In the genomic region with DNA sequence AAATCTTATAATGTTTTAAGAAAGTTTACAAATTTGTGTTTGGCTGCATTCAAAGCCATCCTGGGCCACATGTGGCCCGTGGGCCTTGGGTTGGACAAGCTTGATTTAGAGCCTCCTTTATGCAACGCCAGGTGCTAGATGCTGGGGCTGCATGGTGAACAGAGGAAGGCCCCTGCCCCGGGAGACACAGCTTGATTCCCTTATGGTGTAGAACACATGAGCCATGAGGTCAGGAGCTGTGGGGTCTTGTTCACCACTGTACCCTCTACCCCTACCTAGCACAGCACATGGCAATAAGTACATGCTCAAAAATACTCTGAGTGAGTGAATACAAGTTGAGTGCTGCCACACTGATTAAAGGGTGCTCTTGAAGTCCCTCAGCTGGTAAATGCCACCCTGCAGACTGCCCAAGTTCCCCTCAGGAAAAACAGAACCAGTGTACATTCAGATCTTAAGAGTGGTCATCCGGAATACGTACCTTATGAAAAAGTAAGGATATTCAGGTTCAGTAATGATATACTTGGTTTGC, we compare ENCODE assay signal across 1 cellular context.
TF ChIP-seq lines count a peak whose summit lies in the region.

No MANE protein-coding gene starts in this region.

TF ChIP-seq in HepG2, 621 proteins besides CTCF, POLR2A, EP300 and RAD21 (continued from another document):
- TF ChIP-seq, protein P1, sequence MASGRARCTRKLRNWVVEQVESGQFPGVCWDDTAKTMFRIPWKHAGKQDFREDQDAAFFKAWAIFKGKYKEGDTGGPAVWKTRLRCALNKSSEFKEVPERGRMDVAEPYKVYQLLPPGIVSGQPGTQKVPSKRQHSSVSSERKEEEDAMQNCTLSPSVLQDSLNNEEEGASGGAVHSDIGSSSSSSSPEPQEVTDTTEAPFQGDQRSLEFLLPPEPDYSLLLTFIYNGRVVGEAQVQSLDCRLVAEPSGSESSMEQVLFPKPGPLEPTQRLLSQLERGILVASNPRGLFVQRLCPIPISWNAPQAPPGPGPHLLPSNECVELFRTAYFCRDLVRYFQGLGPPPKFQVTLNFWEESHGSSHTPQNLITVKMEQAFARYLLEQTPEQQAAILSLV (CRISPR knock-in tag; IDR thresholded peaks at IDR 0.05; ENCODE audit: borderline replicate concordance), result no peak
- TF ChIP-seq ZNF337 (CRISPR knock-in tag; IDR thresholded peaks at IDR 0.05; ENCODE audit: borderline replicate concordance, low read depth) (no peak), NFE2 (CRISPR knock-in tag; IDR thresholded peaks at IDR 0.05) (no peak), RELA (CRISPR knock-in tag; IDR thresholded peaks at IDR 0.05) (no peak), DNMT3B (CRISPR knock-in tag; conservative IDR thresholded peaks at IDR 0.05) (no peak)
- TF ChIP-seq, protein P2, sequence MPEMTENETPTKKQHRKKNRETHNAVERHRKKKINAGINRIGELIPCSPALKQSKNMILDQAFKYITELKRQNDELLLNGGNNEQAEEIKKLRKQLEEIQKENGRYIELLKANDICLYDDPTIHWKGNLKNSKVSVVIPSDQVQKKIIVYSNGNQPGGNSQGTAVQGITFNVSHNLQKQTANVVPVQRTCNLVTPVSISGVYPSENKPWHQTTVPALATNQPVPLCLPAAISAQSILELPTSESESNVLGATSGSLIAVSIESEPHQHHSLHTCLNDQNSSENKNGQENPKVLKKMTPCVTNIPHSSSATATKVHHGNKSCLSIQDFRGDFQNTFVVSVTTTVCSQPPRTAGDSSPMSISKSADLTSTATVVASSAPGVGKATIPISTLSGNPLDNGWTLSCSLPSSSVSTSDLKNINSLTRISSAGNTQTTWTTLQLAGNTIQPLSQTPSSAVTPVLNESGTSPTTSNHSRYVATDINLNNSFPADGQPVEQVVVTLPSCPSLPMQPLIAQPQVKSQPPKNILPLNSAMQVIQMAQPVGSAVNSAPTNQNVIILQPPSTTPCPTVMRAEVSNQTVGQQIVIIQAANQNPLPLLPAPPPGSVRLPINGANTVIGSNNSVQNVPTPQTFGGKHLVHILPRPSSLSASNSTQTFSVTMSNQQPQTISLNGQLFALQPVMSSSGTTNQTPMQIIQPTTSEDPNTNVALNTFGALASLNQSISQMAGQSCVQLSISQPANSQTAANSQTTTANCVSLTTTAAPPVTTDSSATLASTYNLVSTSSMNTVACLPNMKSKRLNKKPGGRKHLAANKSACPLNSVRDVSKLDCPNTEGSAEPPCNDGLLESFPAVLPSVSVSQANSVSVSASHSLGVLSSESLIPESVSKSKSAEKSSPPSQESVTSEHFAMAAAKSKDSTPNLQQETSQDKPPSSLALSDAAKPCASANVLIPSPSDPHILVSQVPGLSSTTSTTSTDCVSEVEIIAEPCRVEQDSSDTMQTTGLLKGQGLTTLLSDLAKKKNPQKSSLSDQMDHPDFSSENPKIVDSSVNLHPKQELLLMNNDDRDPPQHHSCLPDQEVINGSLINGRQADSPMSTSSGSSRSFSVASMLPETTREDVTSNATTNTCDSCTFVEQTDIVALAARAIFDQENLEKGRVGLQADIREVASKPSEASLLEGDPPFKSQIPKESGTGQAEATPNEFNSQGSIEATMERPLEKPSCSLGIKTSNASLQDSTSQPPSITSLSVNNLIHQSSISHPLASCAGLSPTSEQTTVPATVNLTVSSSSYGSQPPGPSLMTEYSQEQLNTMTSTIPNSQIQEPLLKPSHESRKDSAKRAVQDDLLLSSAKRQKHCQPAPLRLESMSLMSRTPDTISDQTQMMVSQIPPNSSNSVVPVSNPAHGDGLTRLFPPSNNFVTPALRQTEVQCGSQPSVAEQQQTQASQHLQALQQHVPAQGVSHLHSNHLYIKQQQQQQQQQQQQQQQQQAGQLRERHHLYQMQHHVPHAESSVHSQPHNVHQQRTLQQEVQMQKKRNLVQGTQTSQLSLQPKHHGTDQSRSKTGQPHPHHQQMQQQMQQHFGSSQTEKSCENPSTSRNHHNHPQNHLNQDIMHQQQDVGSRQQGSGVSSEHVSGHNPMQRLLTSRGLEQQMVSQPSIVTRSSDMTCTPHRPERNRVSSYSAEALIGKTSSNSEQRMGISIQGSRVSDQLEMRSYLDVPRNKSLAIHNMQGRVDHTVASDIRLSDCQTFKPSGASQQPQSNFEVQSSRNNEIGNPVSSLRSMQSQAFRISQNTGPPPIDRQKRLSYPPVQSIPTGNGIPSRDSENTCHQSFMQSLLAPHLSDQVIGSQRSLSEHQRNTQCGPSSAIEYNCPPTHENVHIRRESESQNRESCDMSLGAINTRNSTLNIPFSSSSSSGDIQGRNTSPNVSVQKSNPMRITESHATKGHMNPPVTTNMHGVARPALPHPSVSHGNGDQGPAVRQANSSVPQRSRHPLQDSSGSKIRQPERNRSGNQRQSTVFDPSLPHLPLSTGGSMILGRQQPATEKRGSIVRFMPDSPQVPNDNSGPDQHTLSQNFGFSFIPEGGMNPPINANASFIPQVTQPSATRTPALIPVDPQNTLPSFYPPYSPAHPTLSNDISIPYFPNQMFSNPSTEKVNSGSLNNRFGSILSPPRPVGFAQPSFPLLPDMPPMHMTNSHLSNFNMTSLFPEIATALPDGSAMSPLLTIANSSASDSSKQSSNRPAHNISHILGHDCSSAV (CRISPR knock-in tag; IDR thresholded peaks at IDR 0.05; ENCODE audit: borderline replicate concordance), result no peak
